1 cellular context compared by ENCODE assay signal in the genomic region with DNA sequence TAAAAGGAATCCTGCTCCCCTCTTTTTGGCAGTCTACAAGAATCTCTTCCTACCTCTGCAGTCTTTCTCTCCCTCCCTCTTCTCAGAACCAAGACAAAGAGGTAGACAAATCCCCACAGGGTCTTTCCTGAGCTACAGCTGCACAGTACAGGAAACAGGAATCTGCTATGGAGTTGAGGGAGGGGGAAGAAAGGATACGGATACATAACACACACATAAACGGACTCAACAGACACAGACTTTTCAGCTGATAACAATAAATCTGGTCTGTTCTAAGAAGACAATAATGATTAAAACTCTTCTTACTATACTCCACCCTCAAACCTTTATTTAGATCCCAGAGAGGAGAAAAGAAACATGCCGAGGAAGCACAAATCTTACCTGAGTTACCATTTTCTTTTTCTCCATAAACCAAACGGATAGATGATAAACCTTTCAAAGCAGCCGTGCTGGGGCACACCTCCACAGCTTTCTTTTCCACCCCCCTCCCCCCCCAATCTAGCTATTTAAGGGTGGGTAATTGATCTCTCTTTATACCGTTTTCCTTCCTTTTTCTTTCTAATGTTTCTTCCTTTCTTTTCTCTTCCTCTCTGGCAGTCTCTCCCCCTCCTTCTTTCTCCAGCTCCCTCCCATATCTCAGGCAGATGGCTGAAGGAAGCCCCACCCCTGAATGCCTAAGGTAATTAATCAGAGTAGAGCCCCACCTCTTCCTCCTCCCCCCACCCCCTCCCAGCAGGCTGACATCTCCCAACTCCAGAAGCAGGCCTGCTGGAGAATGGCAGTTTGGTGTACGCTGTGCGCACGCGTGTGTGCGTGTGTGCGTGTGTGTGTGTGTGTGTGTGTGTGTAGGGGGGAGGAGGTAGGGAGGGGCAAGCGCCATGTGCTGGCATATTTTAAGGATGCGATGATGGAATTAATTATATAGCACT.
TF ChIP-seq lines count a peak whose summit lies in the region.

No MANE protein-coding gene starts in this region.

TF ChIP-seq in K562, 482 proteins besides CTCF, POLR2A, EP300 and RAD21 (continued from another document and continues in another):
- TF ChIP-seq, protein P1, sequence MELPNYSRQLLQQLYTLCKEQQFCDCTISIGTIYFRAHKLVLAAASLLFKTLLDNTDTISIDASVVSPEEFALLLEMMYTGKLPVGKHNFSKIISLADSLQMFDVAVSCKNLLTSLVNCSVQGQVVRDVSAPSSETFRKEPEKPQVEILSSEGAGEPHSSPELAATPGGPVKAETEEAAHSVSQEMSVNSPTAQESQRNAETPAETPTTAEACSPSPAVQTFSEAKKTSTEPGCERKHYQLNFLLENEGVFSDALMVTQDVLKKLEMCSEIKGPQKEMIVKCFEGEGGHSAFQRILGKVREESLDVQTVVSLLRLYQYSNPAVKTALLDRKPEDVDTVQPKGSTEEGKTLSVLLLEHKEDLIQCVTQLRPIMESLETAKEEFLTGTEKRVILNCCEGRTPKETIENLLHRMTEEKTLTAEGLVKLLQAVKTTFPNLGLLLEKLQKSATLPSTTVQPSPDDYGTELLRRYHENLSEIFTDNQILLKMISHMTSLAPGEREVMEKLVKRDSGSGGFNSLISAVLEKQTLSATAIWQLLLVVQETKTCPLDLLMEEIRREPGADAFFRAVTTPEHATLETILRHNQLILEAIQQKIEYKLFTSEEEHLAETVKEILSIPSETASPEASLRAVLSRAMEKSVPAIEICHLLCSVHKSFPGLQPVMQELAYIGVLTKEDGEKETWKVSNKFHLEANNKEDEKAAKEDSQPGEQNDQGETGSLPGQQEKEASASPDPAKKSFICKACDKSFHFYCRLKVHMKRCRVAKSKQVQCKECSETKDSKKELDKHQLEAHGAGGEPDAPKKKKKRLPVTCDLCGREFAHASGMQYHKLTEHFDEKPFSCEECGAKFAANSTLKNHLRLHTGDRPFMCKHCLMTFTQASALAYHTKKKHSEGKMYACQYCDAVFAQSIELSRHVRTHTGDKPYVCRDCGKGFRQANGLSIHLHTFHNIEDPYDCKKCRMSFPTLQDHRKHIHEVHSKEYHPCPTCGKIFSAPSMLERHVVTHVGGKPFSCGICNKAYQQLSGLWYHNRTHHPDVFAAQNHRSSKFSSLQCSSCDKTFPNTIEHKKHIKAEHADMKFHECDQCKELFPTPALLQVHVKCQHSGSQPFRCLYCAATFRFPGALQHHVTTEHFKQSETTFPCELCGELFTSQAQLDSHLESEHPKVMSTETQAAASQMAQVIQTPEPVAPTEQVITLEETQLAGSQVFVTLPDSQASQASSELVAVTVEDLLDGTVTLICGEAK (IDR thresholded peaks at IDR 0.05): no peak
- TF ChIP-seq, protein P1 (CRISPR knock-in tag; IDR thresholded peaks at IDR 0.05): no peak
- TF ChIP-seq, protein P2, sequence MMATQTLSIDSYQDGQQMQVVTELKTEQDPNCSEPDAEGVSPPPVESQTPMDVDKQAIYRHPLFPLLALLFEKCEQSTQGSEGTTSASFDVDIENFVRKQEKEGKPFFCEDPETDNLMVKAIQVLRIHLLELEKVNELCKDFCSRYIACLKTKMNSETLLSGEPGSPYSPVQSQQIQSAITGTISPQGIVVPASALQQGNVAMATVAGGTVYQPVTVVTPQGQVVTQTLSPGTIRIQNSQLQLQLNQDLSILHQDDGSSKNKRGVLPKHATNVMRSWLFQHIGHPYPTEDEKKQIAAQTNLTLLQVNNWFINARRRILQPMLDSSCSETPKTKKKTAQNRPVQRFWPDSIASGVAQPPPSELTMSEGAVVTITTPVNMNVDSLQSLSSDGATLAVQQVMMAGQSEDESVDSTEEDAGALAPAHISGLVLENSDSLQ (IDR thresholded peaks at IDR 0.05): peak; percentile 95
- TF ChIP-seq, protein P3, sequence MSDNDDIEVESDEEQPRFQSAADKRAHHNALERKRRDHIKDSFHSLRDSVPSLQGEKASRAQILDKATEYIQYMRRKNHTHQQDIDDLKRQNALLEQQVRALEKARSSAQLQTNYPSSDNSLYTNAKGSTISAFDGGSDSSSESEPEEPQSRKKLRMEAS (CRISPR knock-in tag; IDR thresholded peaks at IDR 0.05): peak; percentile 81
- TF ChIP-seq ZFX (CRISPR knock-in tag; IDR thresholded peaks at IDR 0.05) (no peak), NBN (IDR thresholded peaks at IDR 0.05; ENCODE audit: low read depth) (0 out of 2 replicates have a peak, but pooled peaks have one; percentile 25), ZKSCAN8 (CRISPR knock-in tag; IDR thresholded peaks at IDR 0.05) (0 out of 2 replicates have a peak, but pooled peaks have one; percentile 6), CBFA2T2 (conservative IDR thresholded peaks at IDR 0.05) (no peak), JUND (IDR thresholded peaks at IDR 0.05; ENCODE audit: borderline replicate concordance, low read depth, low read length) (peak; percentile 5; the same call in 1 of the 2 replicates), JUND (tag; IDR thresholded peaks at IDR 0.05; ENCODE audit: borderline replicate concordance, low read depth, low read length) (peak; percentile 26; the same call in 1 of the 3 replicates), EGR1 (conservative IDR thresholded peaks at IDR 0.05) (peak; percentile 40; the same call in 1 of the 2 replicates), ARID1B (IDR thresholded peaks at IDR 0.05) (peak; percentile 63), TAF9B (IDR thresholded peaks at IDR 0.05; ENCODE audit: partially characterized antibody) (peak; percentile 17), OTX1 (CRISPR knock-in tag; IDR thresholded peaks at IDR 0.05) (0 out of 2 replicates have a peak, but pooled peaks have one; percentile 34), SRSF1 (IDR thresholded peaks at IDR 0.05; ENCODE audit: low read depth, low read length) (no peak), MTA2 (IDR thresholded peaks at IDR 0.05; ENCODE audit: low read depth) (0 out of 2 replicates have a peak, but pooled peaks have one; percentile 9), SREBF1 (IDR thresholded peaks at IDR 0.05; ENCODE audit: borderline replicate concordance, low read depth, low read length) (no peak), CC2D1A (IDR thresholded peaks at IDR 0.05) (no peak), HLTF (IDR thresholded peaks at IDR 0.05) (no peak), MEIS2 (IDR thresholded peaks at IDR 0.05; ENCODE audit: partially characterized antibody) (peak; percentile 85), ATF1 (CRISPR knock-in tag; IDR thresholded peaks at IDR 0.05) (no peak), ATF1 (tag; IDR thresholded peaks at IDR 0.05) (0 out of 2 replicates have a peak, but pooled peaks have one; percentile 34), NFATC3 (IDR thresholded peaks at IDR 0.05) (no peak), YY1 (IDR thresholded peaks at IDR 0.05; ENCODE audit: borderline replicate concordance in 1 of 3, control insufficient read depth in 1 of 3, extremely low read depth in 1 of 3, insufficient read depth in 3 of 3, insufficient read length in 1 of 3, insufficient replicate concordance in 2 of 3, low read depth in 1 of 3, low read length in 2 of 3) (peak in 1 of 3 experiments; percentile 39), ZFP1 (CRISPR knock-in tag; IDR thresholded peaks at IDR 0.05) (no peak)
- TF ChIP-seq, protein P4, sequence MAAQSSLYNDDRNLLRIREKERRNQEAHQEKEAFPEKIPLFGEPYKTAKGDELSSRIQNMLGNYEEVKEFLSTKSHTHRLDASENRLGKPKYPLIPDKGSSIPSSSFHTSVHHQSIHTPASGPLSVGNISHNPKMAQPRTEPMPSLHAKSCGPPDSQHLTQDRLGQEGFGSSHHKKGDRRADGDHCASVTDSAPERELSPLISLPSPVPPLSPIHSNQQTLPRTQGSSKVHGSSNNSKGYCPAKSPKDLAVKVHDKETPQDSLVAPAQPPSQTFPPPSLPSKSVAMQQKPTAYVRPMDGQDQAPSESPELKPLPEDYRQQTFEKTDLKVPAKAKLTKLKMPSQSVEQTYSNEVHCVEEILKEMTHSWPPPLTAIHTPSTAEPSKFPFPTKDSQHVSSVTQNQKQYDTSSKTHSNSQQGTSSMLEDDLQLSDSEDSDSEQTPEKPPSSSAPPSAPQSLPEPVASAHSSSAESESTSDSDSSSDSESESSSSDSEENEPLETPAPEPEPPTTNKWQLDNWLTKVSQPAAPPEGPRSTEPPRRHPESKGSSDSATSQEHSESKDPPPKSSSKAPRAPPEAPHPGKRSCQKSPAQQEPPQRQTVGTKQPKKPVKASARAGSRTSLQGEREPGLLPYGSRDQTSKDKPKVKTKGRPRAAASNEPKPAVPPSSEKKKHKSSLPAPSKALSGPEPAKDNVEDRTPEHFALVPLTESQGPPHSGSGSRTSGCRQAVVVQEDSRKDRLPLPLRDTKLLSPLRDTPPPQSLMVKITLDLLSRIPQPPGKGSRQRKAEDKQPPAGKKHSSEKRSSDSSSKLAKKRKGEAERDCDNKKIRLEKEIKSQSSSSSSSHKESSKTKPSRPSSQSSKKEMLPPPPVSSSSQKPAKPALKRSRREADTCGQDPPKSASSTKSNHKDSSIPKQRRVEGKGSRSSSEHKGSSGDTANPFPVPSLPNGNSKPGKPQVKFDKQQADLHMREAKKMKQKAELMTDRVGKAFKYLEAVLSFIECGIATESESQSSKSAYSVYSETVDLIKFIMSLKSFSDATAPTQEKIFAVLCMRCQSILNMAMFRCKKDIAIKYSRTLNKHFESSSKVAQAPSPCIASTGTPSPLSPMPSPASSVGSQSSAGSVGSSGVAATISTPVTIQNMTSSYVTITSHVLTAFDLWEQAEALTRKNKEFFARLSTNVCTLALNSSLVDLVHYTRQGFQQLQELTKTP (IDR thresholded peaks at IDR 0.05; ENCODE audit: low read depth in 1 of 2, partially characterized antibody in 2 of 2): peak in 1 of 2 experiments; percentile 43
- TF ChIP-seq, protein P5, sequence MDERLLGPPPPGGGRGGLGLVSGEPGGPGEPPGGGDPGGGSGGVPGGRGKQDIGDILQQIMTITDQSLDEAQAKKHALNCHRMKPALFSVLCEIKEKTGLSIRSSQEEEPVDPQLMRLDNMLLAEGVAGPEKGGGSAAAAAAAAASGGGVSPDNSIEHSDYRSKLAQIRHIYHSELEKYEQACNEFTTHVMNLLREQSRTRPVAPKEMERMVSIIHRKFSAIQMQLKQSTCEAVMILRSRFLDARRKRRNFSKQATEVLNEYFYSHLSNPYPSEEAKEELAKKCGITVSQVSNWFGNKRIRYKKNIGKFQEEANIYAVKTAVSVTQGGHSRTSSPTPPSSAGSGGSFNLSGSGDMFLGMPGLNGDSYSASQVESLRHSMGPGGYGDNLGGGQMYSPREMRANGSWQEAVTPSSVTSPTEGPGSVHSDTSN (CRISPR knock-in tag; IDR thresholded peaks at IDR 0.05; ENCODE audit: low read depth): no peak
- TF ChIP-seq, protein P5 (tag; conservative IDR thresholded peaks at IDR 0.05; ENCODE audit: low read depth): peak; percentile 90
- TF ChIP-seq, protein P6, sequence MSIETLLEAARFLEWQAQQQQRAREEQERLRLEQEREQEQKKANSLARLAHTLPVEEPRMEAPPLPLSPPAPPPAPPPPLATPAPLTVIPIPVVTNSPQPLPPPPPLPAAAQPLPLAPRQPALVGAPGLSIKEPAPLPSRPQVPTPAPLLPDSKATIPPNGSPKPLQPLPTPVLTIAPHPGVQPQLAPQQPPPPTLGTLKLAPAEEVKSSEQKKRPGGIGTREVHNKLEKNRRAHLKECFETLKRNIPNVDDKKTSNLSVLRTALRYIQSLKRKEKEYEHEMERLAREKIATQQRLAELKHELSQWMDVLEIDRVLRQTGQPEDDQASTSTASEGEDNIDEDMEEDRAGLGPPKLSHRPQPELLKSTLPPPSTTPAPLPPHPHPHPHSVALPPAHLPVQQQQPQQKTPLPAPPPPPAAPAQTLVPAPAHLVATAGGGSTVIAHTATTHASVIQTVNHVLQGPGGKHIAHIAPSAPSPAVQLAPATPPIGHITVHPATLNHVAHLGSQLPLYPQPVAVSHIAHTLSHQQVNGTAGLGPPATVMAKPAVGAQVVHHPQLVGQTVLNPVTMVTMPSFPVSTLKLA (conservative IDR thresholded peaks at IDR 0.05): peak; percentile 71 to 89
- TF ChIP-seq, protein P7, sequence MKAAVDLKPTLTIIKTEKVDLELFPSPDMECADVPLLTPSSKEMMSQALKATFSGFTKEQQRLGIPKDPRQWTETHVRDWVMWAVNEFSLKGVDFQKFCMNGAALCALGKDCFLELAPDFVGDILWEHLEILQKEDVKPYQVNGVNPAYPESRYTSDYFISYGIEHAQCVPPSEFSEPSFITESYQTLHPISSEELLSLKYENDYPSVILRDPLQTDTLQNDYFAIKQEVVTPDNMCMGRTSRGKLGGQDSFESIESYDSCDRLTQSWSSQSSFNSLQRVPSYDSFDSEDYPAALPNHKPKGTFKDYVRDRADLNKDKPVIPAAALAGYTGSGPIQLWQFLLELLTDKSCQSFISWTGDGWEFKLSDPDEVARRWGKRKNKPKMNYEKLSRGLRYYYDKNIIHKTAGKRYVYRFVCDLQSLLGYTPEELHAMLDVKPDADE (conservative IDR thresholded peaks at IDR 0.05; ENCODE audit: control insufficient read depth, low read depth, low read length): no peak
